ENCODE assay signal across 7 cellular contexts in the genomic region with DNA sequence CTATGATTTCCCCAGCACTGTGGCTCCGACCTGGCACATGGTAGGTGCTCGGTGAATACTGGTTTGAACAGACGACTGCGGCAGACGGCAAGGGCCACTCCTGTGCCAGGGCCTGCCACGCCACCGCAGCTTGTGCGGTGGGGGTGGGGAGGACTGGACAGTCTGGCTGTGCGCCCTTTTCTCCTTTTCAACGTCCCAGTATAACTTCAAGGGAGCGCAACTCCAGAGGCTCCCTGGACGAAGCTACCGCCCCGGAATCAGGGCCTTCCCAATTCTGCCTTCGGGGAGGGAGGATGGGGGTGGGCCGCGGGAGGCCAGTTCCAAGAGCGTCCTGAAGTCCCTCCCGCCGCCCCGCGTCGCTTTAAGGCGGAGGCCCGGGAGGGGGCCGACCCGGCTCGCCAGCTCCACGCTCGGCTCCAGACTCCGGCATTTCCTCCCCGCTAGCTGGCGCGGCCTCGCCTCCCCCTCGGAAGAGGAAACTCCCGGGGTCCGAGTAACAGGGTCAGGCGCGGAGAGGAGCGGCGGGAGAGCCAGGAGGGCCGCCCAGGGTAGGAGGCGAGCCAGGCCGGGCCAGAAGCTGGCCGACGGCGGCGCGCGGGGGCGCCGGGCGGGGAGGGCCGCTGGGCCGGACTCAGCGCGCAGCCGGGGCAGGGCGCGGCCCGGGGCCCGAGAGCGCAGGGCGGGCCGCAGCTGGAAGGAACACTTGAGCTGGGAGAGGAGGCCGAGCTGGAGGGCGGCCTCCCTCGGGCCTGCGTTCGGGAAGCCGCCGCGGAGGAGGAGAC. TPM values are rescaled to one million over a fixed set of nuclear protein-coding genes. Genes with fewer than 3 reads are reported as not detected.
DNase-seq lines count a peak whose midpoint lies in the region; ATAC-seq, FAIRE-seq and TF ChIP-seq lines count a peak whose summit lies in the region.

A gene (plus strand): TSS at position 388 of the 782 bp plus-strand sequence. CDS start 498 bp downstream, outside the sequence.

- peak within 1 kb of the TSS; percentile 81; the same call in 1 of the 2 replicates for H2BK15ac ChIP-seq in H1 (ENCODE audit: low read length)

- H3K27ac ChIP-seq in H1 (ENCODE audit: low read depth, low read length) (no peak within 1 kb of the TSS), subcutaneous abdominal adipose tissue (ENCODE audit: low read depth, low read length) (peak within 1 kb of the TSS; percentile 90)
- no peak within 1 kb of the TSS for H3K27ac ChIP-seq in effector memory CD4-positive, alpha-beta T cell (ENCODE audit: insufficient read depth, low read length, poor library complexity, severe bottlenecking)

- 21% methylated on average over 37 of the region's 74 CpGs; no CpG with 5 or more reads in 1 of the 2 experiments for WGBS in H1 (ENCODE audit: extremely low coverage in 1 of 2, insufficient coverage in 1 of 2, insufficient read length in 1 of 2, insufficient replicate concordance in 2 of 2, low coverage in 1 of 2, low lambda C conversion rate in 2 of 2, missing lambda C conversion rate in 1 of 2), 2 experiments
- WGBS in lower leg skin, 2 donors, result 1 to 2% methylated on average over 11 to 16 of the region's 74 CpGs

- H3K9ac ChIP-seq in H1 (replicated peaks in 1 of 4; ENCODE audit: extremely low read depth in 1 of 4, low read depth in 3 of 4, low read length in 3 of 4) (peak within 1 kb of the TSS in 2 of 4 experiments; percentile 1 to 71; a peak in 2 of 7 replicates), subcutaneous abdominal adipose tissue (ENCODE audit: low read length in 5 of 5) (peak within 1 kb of the TSS; percentile 63 to 80 (median 77))

- no peak within 1 kb of the TSS; the same call in 1 of the 2 replicates for H2BK5ac ChIP-seq in H1 (ENCODE audit: low read depth, low read length)

- H3K27me3 ChIP-seq in H1 (replicated peaks in 1 of 4; ENCODE audit: control insufficient read depth in 3 of 4, extremely low read depth in 1 of 4, insufficient read depth in 3 of 4, low read length in 3 of 4) (peaks cover 14 to 30% (median 28%) of the 10 kb centered on the region in 4 experiments), subcutaneous abdominal adipose tissue (ENCODE audit: control insufficient read depth in 5 of 5, insufficient read depth in 4 of 5, low read length in 5 of 5) (no peaks in the 10 kb centered on the region)
- H3K27me3 ChIP-seq in effector memory CD4-positive, alpha-beta T cell (replicated peaks; ENCODE audit: control insufficient read depth, insufficient read depth, low read length, poor library complexity, severe bottlenecking), result peaks cover 9% of the 10 kb centered on the region

- no peak for FAIRE-seq in H1 (lab: Jason Lieb, UNC)

- H2BK12ac ChIP-seq in H1 (ENCODE audit: low read depth, low read length), result peak within 1 kb of the TSS; percentile 84; the same call in 1 of the 2 replicates

- peak within 1 kb of the TSS; percentile 60 for H3K18ac ChIP-seq in H1 (ENCODE audit: extremely low read depth, low read length)

- H2AK5ac ChIP-seq in H1 (ENCODE audit: low read depth, low read length), result 0 out of 2 replicates have a peak within 1 kb of the TSS, but pooled peaks have one; percentile 15

- intact Hi-C loops in T-helper 1 cell treated with Interleukin-12 subunit alpha and Interleukin-12 subunit beta and Interleukin-4 antibody, amounts not matched to agents 30 ng/mL and 1 ng/mL, for 36 hours (cut with micrococcal nuclease), result no loop called here
- intact Hi-C loops in lower leg skin (cut with DNase I; ENCODE audit: low total_unique reads), result no loop called here

- H3K4ac ChIP-seq in H1 (replicated peaks; ENCODE audit: insufficient read length, low read depth, low read length), result peak within 1 kb of the TSS; percentile 53

- H3K4me2 ChIP-seq in H1 (ENCODE audit: insufficient read depth in 1 of 2, low read depth in 2 of 2, low read length in 2 of 2), result peak within 1 kb of the TSS; percentile 77 to 80

- H3K79me1 ChIP-seq in H1 (ENCODE audit: low read depth, low read length), result no peaks in the 10 kb centered on the region

- H3K4me3 ChIP-seq in H1 (ENCODE audit: extremely low read depth in 1 of 4, insufficient read depth in 2 of 4, low read depth in 3 of 4, low read length in 4 of 4) (peak within 1 kb of the TSS; percentile 42 to 68 (median 45)), lower leg skin (ENCODE audit: low read depth, poor library complexity, severe bottlenecking) (peak within 1 kb of the TSS; percentile 42), subcutaneous abdominal adipose tissue (ENCODE audit: low read depth in 1 of 5, low read length in 5 of 5) (peak within 1 kb of the TSS; percentile 58 to 81 (median 73))
- H3K4me3 ChIP-seq in effector memory CD4-positive, alpha-beta T cell (ENCODE audit: insufficient read depth, low read depth, low read length, poor library complexity, severe bottlenecking), result no peak within 1 kb of the TSS

- no peak within 1 kb of the TSS for H3K56ac ChIP-seq in H1 (replicated peaks; ENCODE audit: insufficient read length, low read depth, low read length)

- ATAC-seq in HG02642 (IDR thresholded peaks at IDR 0.05; ENCODE audit: poor library complexity, unreplicated experiment), result peak; percentile 51

- POLR2A ChIA-PET in H1 (lab: Charles Lee; ENCODE audit: partially characterized antibody), result interaction anchor here (1.6 to 2.0 kb wide), 2 partner anchors 10 to 28 kb away, joined by 4 to 8 read pairs; no protein-coding TSS in a partner anchor

- peaks cover 0 to 3% of the 10 kb centered on the region in 2 experiments for H4K20me1 ChIP-seq in H1 (replicated peaks in 1 of 2; ENCODE audit: control insufficient read depth in 1 of 2, insufficient read depth in 2 of 2, low read length in 2 of 2)

- TF ChIP-seq POLR2A in H1 (IDR thresholded peaks at IDR 0.05; ENCODE audit: control extremely low read depth in 1 of 2, low read depth in 2 of 2, low read length in 2 of 2), result no peak
- no peak for TF ChIP-seq POLR2A in lower leg skin (IDR thresholded peaks at IDR 0.05)

- H3K14ac ChIP-seq in H1 (ENCODE audit: insufficient read length), result no peak within 1 kb of the TSS

- no peak within 1 kb of the TSS for H2BK20ac ChIP-seq in H1 (ENCODE audit: low read length)

- no peak for TF ChIP-seq RAD21 in H1 (IDR thresholded peaks at IDR 0.05 in 1 of 2, conservative IDR thresholded peaks at IDR 0.05 in 1 of 2; ENCODE audit: low read depth in 2 of 2, low read length in 2 of 2)

- H3K9me3 ChIP-seq in H1 (ENCODE audit: insufficient read depth in 2 of 2, low read depth in 1 of 2, low read length in 1 of 2) (peaks cover 0 to 3% of the 10 kb centered on the region in 2 experiments; a peak in 1 of 4 replicates), subcutaneous abdominal adipose tissue (ENCODE audit: control insufficient read depth in 5 of 5, low read length in 5 of 5) (no peaks in the 10 kb centered on the region)
- no peaks in the 10 kb centered on the region for H3K9me3 ChIP-seq in effector memory CD4-positive, alpha-beta T cell (ENCODE audit: control insufficient read depth, low read length)

- H3K79me2 ChIP-seq in H1 (ENCODE audit: control insufficient read depth in 1 of 2, insufficient read depth in 2 of 2, low read length in 2 of 2), result no peaks in the 10 kb centered on the region

- no peak for TF ChIP-seq CTCF in H1 (IDR thresholded peaks at IDR 0.05; ENCODE audit: control extremely low read depth in 1 of 3, insufficient read depth in 1 of 3, low read depth in 1 of 3, low read length in 3 of 3)
- TF ChIP-seq CTCF in lower leg skin (IDR thresholded peaks at IDR 0.05), result no peak

- H2BK120ac ChIP-seq in H1 (replicated peaks; ENCODE audit: low read depth, low read length), result no peak within 1 kb of the TSS

- peak within 1 kb of the TSS; percentile 95 for H4K8ac ChIP-seq in H1 (ENCODE audit: extremely low read depth, insufficient read depth, low read length)

- H4K91ac ChIP-seq in H1 (replicated peaks; ENCODE audit: insufficient read length, low read length), result peak within 1 kb of the TSS; percentile 54

- peak within 1 kb of the TSS; percentile 97 for H2AFZ ChIP-seq in H1 (ENCODE audit: low read length)

- DNase-seq in GM04503 (ENCODE audit: low read depth) (peak; percentile 80), H1 (ENCODE audit: low read depth in 1 of 2, low spot score in 2 of 2) (peak in 1 of 2 experiments; percentile 74), lower leg skin (ENCODE audit: low spot score in 2 of 2) (peak; percentile 84 to 97)
- no peak for DNase-seq in effector memory CD4-positive, alpha-beta T cell

- H3K4me1 ChIP-seq in H1 (replicated peaks in 1 of 4; ENCODE audit: control insufficient read depth in 3 of 4, insufficient read depth in 4 of 4, low read length in 3 of 4) (peaks cover 5 to 12% (median 7%) of the 10 kb centered on the region in 4 experiments), subcutaneous abdominal adipose tissue (ENCODE audit: control insufficient read depth in 5 of 5, insufficient read depth in 5 of 5, low read length in 5 of 5) (peaks cover 10 to 60% (median 46%) of the 10 kb centered on the region in 5 donors)
- no peaks in the 10 kb centered on the region for H3K4me1 ChIP-seq in effector memory CD4-positive, alpha-beta T cell (ENCODE audit: control insufficient read depth, insufficient read depth, low read length, poor library complexity, severe bottlenecking)

- H3K23me2 ChIP-seq in H1 (ENCODE audit: low read depth, low read length), result peaks cover 5% of the 10 kb centered on the region; the same call in 1 of the 2 replicates

- no peak for TF ChIP-seq EP300 in H1 (IDR thresholded peaks at IDR 0.05; ENCODE audit: borderline replicate concordance in 1 of 2, low read depth in 2 of 2, low read length in 2 of 2)

- CTCF ChIA-PET in H1 (lab: Charles Lee; ENCODE audit: partially characterized antibody), result interaction anchor here (0.6 to 3.1 kb wide), 10 partner anchors 9 to 267 kb away, joined by 3 to 14 read pairs (median 4); no protein-coding TSS in a partner anchor

- no peak within 1 kb of the TSS for H3K23ac ChIP-seq in H1 (ENCODE audit: insufficient read length)

- H3K36me3 ChIP-seq in H1 (ENCODE audit: control insufficient read depth in 2 of 4, insufficient read depth in 4 of 4, low read length in 3 of 4) (peaks cover 0 to 3% (median 0%) of the 10 kb centered on the region in 4 experiments; a peak in 1 of 8 replicates), subcutaneous abdominal adipose tissue (ENCODE audit: control insufficient read depth in 5 of 5, insufficient read depth in 5 of 5, low read length in 5 of 5) (peaks cover 0 to 20% (median 16%) of the 10 kb centered on the region in 5 donors)
- H3K36me3 ChIP-seq in effector memory CD4-positive, alpha-beta T cell (ENCODE audit: control insufficient read depth, insufficient read depth, low read length), result no peaks in the 10 kb centered on the region

- no peak within 1 kb of the TSS for H4K5ac ChIP-seq in H1 (ENCODE audit: insufficient read length, low read depth, low read length)

RNA-seq across cellular contexts. Expression of the gene that starts here (rescaled TPM):
- total RNA-seq in T-helper 1 cell treated with Interleukin-12 subunit alpha and Interleukin-12 subunit beta and Interleukin-4 antibody, amounts not matched to agents 30 ng/mL and 1 ng/mL, for 36 hours, result 12.9 and 13.7 TPM in 2 replicates
- total RNA-seq in H1 (2021; fragmentation: NEBNext Ultra II Directional; extraction: Animal tissue kit (Norgen Biotek cat#: 25700)), result 3.3 and 3.4 TPM in 2 replicates
- 1.1 and 1.8 TPM in 2 replicates for polyA plus RNA-seq in H1 (2011; rRNA removed)
- polyA plus RNA-seq in H1 (2011; cell fraction: cytosol; rRNA removed), result 1.4 TPM
- polyA plus RNA-seq in H1 (2011; cell fraction: nucleus; rRNA removed), result 1.9 TPM
- polyA plus RNA-seq in H1 (2012, experiment 1 of 2), result 1.1 to 1.5 TPM (median 1.3 TPM) in 4 replicates
- 0.29 TPM for polyA plus RNA-seq in H1 (2012, experiment 2 of 2)
- 1.8 TPM for polyA plus RNA-seq in H1 (2013, experiment 1 of 2)
- polyA plus RNA-seq in H1 (2013, experiment 2 of 2), result 1.9 TPM
- polyA minus RNA-seq in H1 (2011; rRNA and poly(A)+ RNA removed), result 1.5 and 2.1 TPM in 2 replicates
- 3.7 TPM for polyA minus RNA-seq in H1 (2011; cell fraction: cytosol; rRNA and poly(A)+ RNA removed)
- 3.6 TPM for polyA minus RNA-seq in H1 (2011; cell fraction: nucleus; rRNA and poly(A)+ RNA removed)
- total RNA-seq in lower leg skin, result 10 to 100 TPM; 57.3 to 61.0 (median 58.1) TPM

Comparison
In these comparisons a context has a peak if more than half of its experiments do, and no peak if none do; other contexts are left out.
1. DNase-seq: peak in GM04503 (single experiment) and lower leg skin (2 of 2); none in effector memory CD4-positive, alpha-beta T cell (0 of 3).